24 cellular contexts compared by ENCODE assay signal in genomic region chr10:34709637-34710390, GRCh38.
DNase-seq lines count a peak whose midpoint lies in the region; ATAC-seq and TF ChIP-seq lines count a peak whose summit lies in the region.
"Had no signal": no experiment of that assay in that cellular context is flagged by ENCODE, and none has a peak within 500 bp of the region (broad histone marks: within the 10 kb centered on the region; RNA-seq: fewer than 3 reads in every experiment).

No MANE protein-coding gene starts in this region.

- H3K4me1 ChIP-seq in heart left ventricle (peaks cover 4 to 79% (median 34%) of the 10 kb centered on the region in 12 donors), right cardiac atrium (ENCODE audit: control insufficient read depth, insufficient read depth, low read length) (peaks cover 20% of the 10 kb centered on the region), subcutaneous abdominal adipose tissue (ENCODE audit: control insufficient read depth in 5 of 5, insufficient read depth in 5 of 5, low read length in 5 of 5) (peaks cover 0 to 36% (median 20%) of the 10 kb centered on the region in 5 donors)
- H3K4me1 ChIP-seq: prostate gland had no signal

- H3K27ac ChIP-seq in heart left ventricle (peak overlapping the region in 9 of 12 donors; percentile 3 to 76 (median 52)), brain microvascular endothelial cell (peak overlapping the region; percentile 1), right cardiac atrium (ENCODE audit: low read length) (peak overlapping the region; percentile 17), subcutaneous abdominal adipose tissue (ENCODE audit: low read depth, low read length) (peak overlapping the region; percentile 37)
- H3K27ac ChIP-seq: neutrophil had no signal

- H3K9ac ChIP-seq in subcutaneous abdominal adipose tissue (ENCODE audit: low read length in 5 of 5): no peak overlapping the region

- 70 to 83% (median 72%) methylated on average over 8 of the region's 8 CpGs for WGBS in heart left ventricle, 4 donors
- WGBS in right cardiac atrium: 71% methylated on average over 8 of the region's 8 CpGs

- no peak for TF ChIP-seq POLR2A in heart left ventricle (IDR thresholded peaks at IDR 0.05)

- TF ChIP-seq CTCF in heart left ventricle (IDR thresholded peaks at IDR 0.05) (no peak), brain microvascular endothelial cell (IDR thresholded peaks at IDR 0.05; ENCODE audit: low read depth, low read length, missing control alignments) (no peak)

- ATAC-seq in heart left ventricle (peak in 1 of 4 donors; percentile 6), Right ventricle myocardium superior (ENCODE audit: poor library complexity) (no peak), right cardiac atrium (no peak), HG02870 (IDR thresholded peaks at IDR 0.05; ENCODE audit: unreplicated experiment) (no peak), HG03135 (IDR thresholded peaks at IDR 0.05; ENCODE audit: unreplicated experiment) (no peak)
- ATAC-seq: activated T-helper 17 cell treated with anti-CD3 and anti-CD28 coated beads, Interleukin-2, amount 50 U/mL, for 72 hours; CD8-positive, alpha-beta T cell had no signal

- DNase-seq in heart left ventricle (peak in 1 of 5 donors; percentile 22), Right ventricle myocardium superior (no peak), brain microvascular endothelial cell (no peak), right cardiac atrium (no peak), MV-4-11 (lab: John Stamatoyannopoulos, UW) (no peak)
- DNase-seq: 8988T; activated CD4-positive, alpha-beta T cell treated with anti-CD3 and anti-CD28 coated beads, Interleukin-2, amount 50 U/mL, for 4 hours; activated CD8-positive, alpha-beta memory T cell treated with anti-CD3 and anti-CD28 coated beads, Interleukin-2, amount 50 U/mL, for 4 hours; anterior cingulate cortex; CD8-positive, alpha-beta T cell; central memory CD4-positive, alpha-beta T cell; erythroblast; hippocampal formation; NCI-H1694; NCI-H2171; NCI-H526; small intestine; stimulated activated CD4-positive, alpha-beta T cell treated with anti-CD3 and anti-CD28 coated beads, Interleukin-2, amount 100 ng/mL, for 24 hours had no signal

- H3K4me3 ChIP-seq in heart left ventricle (no peak overlapping the region), brain microvascular endothelial cell (ENCODE audit: low read depth, low read length) (no peak overlapping the region), right cardiac atrium (ENCODE audit: low read length) (no peak overlapping the region), subcutaneous abdominal adipose tissue (ENCODE audit: low read depth in 1 of 5, low read length in 5 of 5) (no peak overlapping the region)
- H3K4me3 ChIP-seq: prostate gland had no signal

- H3K27me3 ChIP-seq in heart left ventricle (no peaks in the 10 kb centered on the region), brain microvascular endothelial cell (replicated peaks) (no peaks in the 10 kb centered on the region), right cardiac atrium (ENCODE audit: control insufficient read depth, insufficient read depth) (no peaks in the 10 kb centered on the region), subcutaneous abdominal adipose tissue (ENCODE audit: control insufficient read depth in 5 of 5, insufficient read depth in 4 of 5, low read length in 5 of 5) (no peaks in the 10 kb centered on the region)
- H3K27me3 ChIP-seq: neutrophil had no signal

- no peaks in the 10 kb centered on the region for H3K36me3 ChIP-seq in heart left ventricle
- no peaks in the 10 kb centered on the region for H3K36me3 ChIP-seq in brain microvascular endothelial cell (replicated peaks)
- H3K36me3 ChIP-seq in subcutaneous abdominal adipose tissue (ENCODE audit: control insufficient read depth in 5 of 5, insufficient read depth in 5 of 5, low read length in 5 of 5): no peaks in the 10 kb centered on the region
- H3K36me3 ChIP-seq: neutrophil, prostate gland had no signal

- intact Hi-C loops in heart left ventricle (cut with DNase I): no loop called here
- intact Hi-C loops in Right ventricle myocardium superior (cut with DNase I): no loop called here
- intact Hi-C loops in right cardiac atrium (cut with DNase I): no loop called here

- in situ Hi-C loops in brain microvascular endothelial cell (cut with HindIII; ENCODE audit: low pct_ligation_motif_present, low sequenced_read_pairs): no loop called here

- H3K9me3 ChIP-seq in heart left ventricle: no peaks in the 10 kb centered on the region
- H3K9me3 ChIP-seq in right cardiac atrium (ENCODE audit: control insufficient read depth, low read length): no peaks in the 10 kb centered on the region
- H3K9me3 ChIP-seq in subcutaneous abdominal adipose tissue (ENCODE audit: control insufficient read depth in 5 of 5, low read length in 5 of 5): no peaks in the 10 kb centered on the region
- H3K9me3 ChIP-seq: neutrophil, prostate gland had no signal

Comparison
In these comparisons a context has a peak if more than half of its experiments do, and no peak if none do; other contexts are left out.
1. H3K27ac ChIP-seq: peak in every context shown above with its lines; median percentile 52 in heart left ventricle; 37 in subcutaneous abdominal adipose tissue; 17 in right cardiac atrium; 1 in brain microvascular endothelial cell.